ENCODE assay signal across 1 cellular context in the genomic region with DNA sequence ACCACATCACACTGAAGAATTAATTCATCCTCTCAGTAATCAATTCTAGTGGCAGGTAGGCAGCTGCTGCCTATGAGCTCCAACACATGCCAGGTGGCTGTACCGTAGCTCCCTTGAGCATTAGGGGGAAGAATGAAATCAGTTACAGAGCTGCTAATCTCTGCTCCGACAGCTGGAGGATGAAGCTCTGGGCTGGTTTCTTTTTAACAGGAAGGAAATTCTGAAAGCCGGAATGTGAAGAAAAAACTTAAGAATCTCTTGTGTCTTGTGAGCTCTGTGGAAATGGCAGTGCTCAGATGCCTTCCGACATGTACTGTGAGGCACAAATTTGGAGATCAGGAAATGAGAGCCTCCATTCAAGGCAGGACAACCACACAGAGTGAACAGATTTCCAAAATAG.
TF ChIP-seq lines count a peak whose summit lies in the region.

No MANE protein-coding gene starts in this region.

TF ChIP-seq in HepG2, 621 proteins besides CTCF, POLR2A, EP300 and RAD21:
- no peak for TF ChIP-seq RFX5 (IDR thresholded peaks at IDR 0.05; ENCODE audit: low read depth, low read length)
- no peak for TF ChIP-seq TAF15 (IDR thresholded peaks at IDR 0.05; ENCODE audit: low read depth, low read length, poor library complexity, severe bottlenecking)
- no peak for TF ChIP-seq THAP7 (CRISPR knock-in tag; IDR thresholded peaks at IDR 0.05)
- no peak for TF ChIP-seq PAX8 (CRISPR knock-in tag; IDR thresholded peaks at IDR 0.05; ENCODE audit: borderline replicate concordance)
- TF ChIP-seq TBX2 (CRISPR knock-in tag; IDR thresholded peaks at IDR 0.05; ENCODE audit: borderline replicate concordance), result no peak
- TF ChIP-seq KLF13 (CRISPR knock-in tag; IDR thresholded peaks at IDR 0.05), result no peak
- TF ChIP-seq PITX1 (CRISPR knock-in tag; IDR thresholded peaks at IDR 0.05), result no peak
- TF ChIP-seq FOXM1 (CRISPR knock-in tag; IDR thresholded peaks at IDR 0.05), result no peak
- TF ChIP-seq PAWR (CRISPR knock-in tag; IDR thresholded peaks at IDR 0.05; ENCODE audit: borderline replicate concordance), result no peak
- no peak for TF ChIP-seq NR2F6 (IDR thresholded peaks at IDR 0.05)
- no peak for TF ChIP-seq NR2F6 (CRISPR knock-in tag; IDR thresholded peaks at IDR 0.05)
